In genomic region chr3:100708989-100709839, GRCh38 we compare ENCODE assay signal across 8 cellular contexts. TPM values are rescaled to one million over a fixed set of nuclear protein-coding genes. Genes with fewer than 3 reads are reported as not detected.
A peak's percentile ranks its signal among the peaks of the same experiment; 100 is the strongest.
DNase-seq lines count a peak whose midpoint lies in the region; ATAC-seq and TF ChIP-seq lines count a peak whose summit lies in the region.

TSS of gene TFG (plus strand) at chr3:100709494. CDS start at chr3:100713686, 4,192 bp downstream.

- no peaks in the 10 kb centered on the region for H3K9me3 ChIP-seq in H9 (ENCODE audit: control insufficient read depth, low read depth, low read length)
- no peaks in the 10 kb centered on the region for H3K9me3 ChIP-seq in MG63

- peaks cover 19 to 24% of the 10 kb centered on the region in 2 experiments for H3K4me1 Mint-ChIP-seq in H9
- peaks cover 31 to 41% of the 10 kb centered on the region in 2 donors for H3K4me1 Mint-ChIP-seq in natural killer cell treated with Interleukin-12 subunit alpha and Interleukin-12 subunit beta and Interleukin-15 and Interleukin-18, amount 100 ng/mL, for 72 hours (ENCODE audit: low read depth in 2 of 2)

- no peak within 1 kb of the TSS for H4K8ac ChIP-seq in H9 (replicated peaks; ENCODE audit: insufficient read length, low read depth, low read length)

- peaks cover 23% of the 10 kb centered on the region; the same call in 1 of the 2 replicates for H3K79me2 ChIP-seq in H9 (ENCODE audit: insufficient read depth, low read length)

- H4K5ac ChIP-seq in H9 (ENCODE audit: insufficient read length, low read depth, low read length): no peak within 1 kb of the TSS

- peak within 1 kb of the TSS; percentile 94 for H3K14ac ChIP-seq in H9 (ENCODE audit: insufficient read depth, low read length)

- peak; percentile 98 for DNase-seq in ELR (ENCODE audit: low read depth)
- DNase-seq in H9: peak; percentile 97
- DNase-seq in MG63: peak; percentile 100
- peak; percentile 90 for DNase-seq in SHP77 treated with DMSO at 0.1 percent for 48 hours (lab: John Stamatoyannopoulos, UW)
- DNase-seq in activated effector memory CD4-positive, alpha-beta T cell treated with anti-CD3 and anti-CD28 coated beads, Interleukin-2, amount 50 U/mL, for 16 hours: peak; percentile 99
- DNase-seq in fibroblast of pulmonary artery (ENCODE audit: low read depth): peak; percentile 100
- peak; percentile 99 for DNase-seq in natural killer cell treated with Interleukin-12 subunit alpha and Interleukin-12 subunit beta and Interleukin-15 and Interleukin-18, amount 100 ng/mL, for 72 hours (ENCODE audit: low spot score)
- peak; percentile 97 for DNase-seq in stimulated activated naive CD8-positive, alpha-beta T cell treated with anti-CD3 and anti-CD28 coated beads, Interleukin-15, Interleukin-2, amounts not matched to agents 100 U/mL and 50 U/mL, for 24 hours

- H2BK120ac ChIP-seq in H9 (ENCODE audit: low read depth, low read length, poor library complexity, severe bottlenecking): no peak within 1 kb of the TSS

- no peak within 1 kb of the TSS for H2AK5ac ChIP-seq in H9 (ENCODE audit: insufficient read length, low read length)

- TF ChIP-seq CTCF in H9 (conservative IDR thresholded peaks at IDR 0.05) (no peak), fibroblast of pulmonary artery (IDR thresholded peaks at IDR 0.05; ENCODE audit: low read length, missing control alignments) (no peak)

- H2BK12ac ChIP-seq in H9 (ENCODE audit: insufficient read length, low read depth, low read length): no peak within 1 kb of the TSS

- H3K27ac ChIP-seq in H9 (ENCODE audit: insufficient read length, low read depth, low read length): peak within 1 kb of the TSS; percentile 0

- no peak within 1 kb of the TSS for H4K91ac ChIP-seq in H9 (ENCODE audit: insufficient read length, low read depth, low read length)

- peaks cover 9 to 25% (median 20%) of the 10 kb centered on the region in 3 experiments; a peak in 6 of 7 replicates for H3K36me3 Mint-ChIP-seq in H9 (ENCODE audit: insufficient read depth in 1 of 3, low read depth in 3 of 3)
- H3K36me3 Mint-ChIP-seq in natural killer cell treated with Interleukin-12 subunit alpha and Interleukin-12 subunit beta and Interleukin-15 and Interleukin-18, amount 100 ng/mL, for 72 hours: peaks cover 30% of the 10 kb centered on the region

- H3K27me3 ChIP-seq in H9 (ENCODE audit: insufficient read depth, low read length) (peaks cover 4% of the 10 kb centered on the region; the same call in 1 of the 2 replicates), MG63 (no peaks in the 10 kb centered on the region)

- H3K4me3 Mint-ChIP-seq in H9: peak within 1 kb of the TSS; percentile 86 to 88
- H3K4me3 Mint-ChIP-seq in natural killer cell treated with Interleukin-12 subunit alpha and Interleukin-12 subunit beta and Interleukin-15 and Interleukin-18, amount 100 ng/mL, for 72 hours: peak within 1 kb of the TSS; percentile 96

- H3K4ac ChIP-seq in H9 (ENCODE audit: low read depth, low read length): no peak within 1 kb of the TSS; the same call in 1 of the 2 replicates

- WGBS in H9 (ENCODE audit: extremely low coverage, insufficient read length, low lambda C conversion rate): no CpG with 5 or more reads among the region's 76 CpGs

- no peaks in the 10 kb centered on the region for H3K4me1 ChIP-seq in H9 (ENCODE audit: insufficient read depth, low read length)

- ATAC-seq in natural killer cell treated with Interleukin-12 subunit alpha and Interleukin-12 subunit beta and Interleukin-15 and Interleukin-18, amount 100 ng/mL, for 72 hours: peak; percentile 97 to 98
- peak; percentile 95 for ATAC-seq in stimulated activated naive CD8-positive, alpha-beta T cell treated with anti-CD3 and anti-CD28 coated beads, Interleukin-15, Interleukin-2, amounts not matched to agents 100 U/mL and 50 U/mL, for 24 hours

- peak within 1 kb of the TSS; percentile 31 for H3K18ac ChIP-seq in H9 (ENCODE audit: insufficient read length, low read depth, low read length)

- H3K9ac ChIP-seq in H9 (ENCODE audit: extremely low read depth, insufficient read length, low read length): peak within 1 kb of the TSS; percentile 74

- peaks cover 5% of the 10 kb centered on the region for H3K23me2 ChIP-seq in H9 (ENCODE audit: insufficient read length, low read depth, low read length, poor library complexity, severe bottlenecking)

- peaks cover 48% of the 10 kb centered on the region for H3K27me3 Mint-ChIP-seq in H9 (ENCODE audit: low read depth)
- peaks cover 11 to 15% of the 10 kb centered on the region in 2 donors for H3K27me3 Mint-ChIP-seq in natural killer cell treated with Interleukin-12 subunit alpha and Interleukin-12 subunit beta and Interleukin-15 and Interleukin-18, amount 100 ng/mL, for 72 hours

- no peaks in the 10 kb centered on the region for H4K20me1 ChIP-seq in H9 (ENCODE audit: control insufficient read depth, insufficient read depth, insufficient read length)

- no peak within 1 kb of the TSS for H2BK15ac ChIP-seq in H9 (ENCODE audit: low read depth, low read length)

- H3K4me2 ChIP-seq in H9 (ENCODE audit: insufficient read depth, insufficient read length, low read length): peak within 1 kb of the TSS; percentile 89

- H3T11ph ChIP-seq in H9 (ENCODE audit: low read length): no peak within 1 kb of the TSS

- no peak within 1 kb of the TSS for H2BK20ac ChIP-seq in H9 (ENCODE audit: low read depth, low read length, poor library complexity, severe bottlenecking)

- H3K79me1 ChIP-seq in H9 (ENCODE audit: insufficient read depth, low read depth, low read length, poor library complexity, severe bottlenecking): no peaks in the 10 kb centered on the region

- H3K56ac ChIP-seq in H9 (ENCODE audit: insufficient read length, low read depth, low read length): no peak within 1 kb of the TSS

- H3K36me3 ChIP-seq in MG63: peaks cover 44% of the 10 kb centered on the region

- peak within 1 kb of the TSS; percentile 88 to 96 (median 95) for H3K27ac Mint-ChIP-seq in H9
- H3K27ac Mint-ChIP-seq in natural killer cell treated with Interleukin-12 subunit alpha and Interleukin-12 subunit beta and Interleukin-15 and Interleukin-18, amount 100 ng/mL, for 72 hours: peak within 1 kb of the TSS; percentile 97 to 99

- peaks cover 2 to 6% of the 10 kb centered on the region in 2 experiments; a peak in 3 of 5 replicates for H3K9me3 Mint-ChIP-seq in H9
- H3K9me3 Mint-ChIP-seq in natural killer cell treated with Interleukin-12 subunit alpha and Interleukin-12 subunit beta and Interleukin-15 and Interleukin-18, amount 100 ng/mL, for 72 hours: peaks cover 8% of the 10 kb centered on the region

- no peak within 1 kb of the TSS for H2AFZ ChIP-seq in H9 (ENCODE audit: low read length)

- H3K4me3 ChIP-seq in MG63 (peak within 1 kb of the TSS; percentile 91), fibroblast of pulmonary artery (replicated peaks; ENCODE audit: low read depth, low read length) (peak within 1 kb of the TSS; percentile 74)

- no peak within 1 kb of the TSS for H2BK5ac ChIP-seq in H9 (ENCODE audit: insufficient read length, low read length)

- H3K23ac ChIP-seq in H9 (ENCODE audit: insufficient read length, low read depth, low read length): no peak within 1 kb of the TSS

RNA-seq across cellular contexts. Expression of gene TFG, which starts in this region (rescaled TPM):
- total RNA-seq in H9 (2021): 80.7 and 81.9 TPM in 2 replicates
- total RNA-seq in MG63 (2014; rRNA removed; shearing (Covaris generic); ENCODE audit: low replicate concordance): 111 and 147 TPM in 2 replicates
- total RNA-seq in natural killer cell treated with Interleukin-12 subunit alpha and Interleukin-12 subunit beta and Interleukin-15 and Interleukin-18, amount 100 ng/mL, for 72 hours: 10 to 100 TPM; 45.8 to 56.2 TPM

Comparison
In these comparisons a context has a peak if more than half of its experiments do, and no peak if none do; other contexts are left out.
1. Peak in every context shown above with its lines: DNase-seq, ATAC-seq, H3K4me3 ChIP-seq and H3K27ac ChIP-seq.